Comparison of ENCODE assay signal across 30 cellular contexts in the genomic region with DNA sequence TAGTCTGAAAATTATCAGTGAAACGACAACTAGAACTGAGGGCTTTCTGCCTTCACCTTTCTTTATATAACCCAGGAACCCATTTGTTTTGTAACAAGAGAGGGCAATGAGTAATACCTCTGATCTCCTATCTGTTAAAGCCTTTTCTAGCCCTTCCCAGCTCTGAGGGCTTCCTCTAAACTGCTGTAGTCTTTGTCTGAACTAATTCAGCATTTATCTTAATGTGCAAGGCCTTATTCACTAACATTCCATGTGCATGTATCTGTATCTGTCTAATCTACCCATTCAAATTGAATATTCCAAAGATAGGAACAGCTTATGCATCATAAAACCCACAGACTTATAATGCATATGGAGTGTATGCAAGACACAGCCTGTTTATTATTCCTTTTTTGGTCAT.
A peak's percentile ranks its signal among the peaks of the same experiment; 100 is the strongest.
DNase-seq lines count a peak whose midpoint lies in the region; ATAC-seq and TF ChIP-seq lines count a peak whose summit lies in the region.
"Had no signal": no experiment of that assay in that cellular context is flagged by ENCODE, and none has a peak within 500 bp of the region (broad histone marks: within the 10 kb centered on the region; RNA-seq: fewer than 3 reads in every experiment).

No MANE protein-coding gene starts in this region.

- CTCF ChIA-PET in AG04449 (lab: Yijun Ruan, JAX): no interaction called here

- peaks cover 4% of the 10 kb centered on the region for H3K9me3 Mint-ChIP-seq in HFFc6

- peaks cover 3% of the 10 kb centered on the region; the same call in 1 of the 2 replicates for H3K27me3 Mint-ChIP-seq in HFFc6 (ENCODE audit: insufficient read depth)
- H3K27me3 Mint-ChIP-seq: activated CD4-positive, alpha-beta T cell treated with anti-CD3 and anti-CD28 coated beads for 36 hours; naive thymus-derived CD8-positive, alpha-beta T cell; type B pancreatic cell had no signal

- H3K4me3 ChIP-seq in AG04449 (ENCODE audit: low read depth, low read length) (no peak overlapping the region), adipocyte (ENCODE audit: low read length) (no peak overlapping the region), fibroblast of lung (replicated peaks in 1 of 4; ENCODE audit: control extremely low read depth in 1 of 4, insufficient read depth in 1 of 4, low read depth in 3 of 4, low read length in 4 of 4) (no peak overlapping the region)
- H3K4me3 ChIP-seq: BLaER1, esophagus squamous epithelium, pancreas, right lobe of liver had no signal

- H3K9ac ChIP-seq in adipocyte (ENCODE audit: low read length) (no peak overlapping the region), fibroblast of lung (ENCODE audit: insufficient read depth, low read length) (no peak overlapping the region)
- H3K9ac ChIP-seq: BLaER1 had no signal

- no peaks in the 10 kb centered on the region for H3K79me2 ChIP-seq in fibroblast of lung (ENCODE audit: control insufficient read depth, insufficient read depth, low read length)

- TF ChIP-seq CTCF in AG04449 (IDR thresholded peaks at IDR 0.05; ENCODE audit: insufficient read depth, low read length, missing control alignments): no peak
- TF ChIP-seq CTCF in HFFc6 (IDR thresholded peaks at IDR 0.05): no peak
- no peak for TF ChIP-seq CTCF in fibroblast of lung (conservative IDR thresholded peaks at IDR 0.05 in 1 of 2, IDR thresholded peaks at IDR 0.05 in 1 of 2; ENCODE audit: low read depth in 1 of 2, low read length in 2 of 2)

- no peak overlapping the region for H3K4me2 ChIP-seq in fibroblast of lung (ENCODE audit: extremely low read depth, insufficient read depth, low read length)
- H3K4me2 ChIP-seq: BLaER1 had no signal

- peaks cover 5% of the 10 kb centered on the region for H3K9me3 ChIP-seq in adipocyte (ENCODE audit: control insufficient read depth, low read length)
- H3K9me3 ChIP-seq in fibroblast of lung (ENCODE audit: control insufficient read depth, insufficient read depth, low read depth, low read length): no peaks in the 10 kb centered on the region
- H3K9me3 ChIP-seq: pancreas, right lobe of liver had no signal

- peaks cover 20% of the 10 kb centered on the region for H3K4me1 ChIP-seq in adipocyte (ENCODE audit: control insufficient read depth, insufficient read depth, low read length)
- peaks cover 9% of the 10 kb centered on the region for H3K4me1 ChIP-seq in fibroblast of lung (ENCODE audit: control insufficient read depth, extremely low read depth, insufficient read depth, low read length)
- H3K4me1 ChIP-seq: BLaER1, Caco-2, esophagus squamous epithelium, pancreas, right lobe of liver had no signal

- H3K27me3 ChIP-seq in adipocyte (replicated peaks; ENCODE audit: control insufficient read depth, insufficient read depth, low read length) (no peaks in the 10 kb centered on the region), fibroblast of lung (ENCODE audit: control insufficient read depth, insufficient read depth, low read length) (no peaks in the 10 kb centered on the region)
- H3K27me3 ChIP-seq: BLaER1, esophagus squamous epithelium, pancreas, right lobe of liver had no signal

- H3K27ac ChIP-seq in fibroblast of lung (ENCODE audit: insufficient read depth, low read length): no peak overlapping the region
- H3K27ac ChIP-seq: BLaER1, esophagus squamous epithelium, pancreas, right lobe of liver had no signal

- peaks cover under 1% of the 10 kb centered on the region; the same call in 1 of the 2 replicates for H3K36me3 Mint-ChIP-seq in HFFc6 (ENCODE audit: low read depth)

- ATAC-seq in HG02759 (IDR thresholded peaks at IDR 0.05; ENCODE audit: unreplicated experiment) (no peak), HG03175 (IDR thresholded peaks at IDR 0.05; ENCODE audit: unreplicated experiment) (no peak)
- ATAC-seq: activated CD4-positive, alpha-beta T cell treated with anti-CD3 and anti-CD28 coated beads for 36 hours; left colon; naive thymus-derived CD8-positive, alpha-beta T cell; pancreas; right lobe of liver had no signal

- POLR2A ChIA-PET in AG04449 (lab: Yijun Ruan, JAX): no interaction called here

- H3K4me1 Mint-ChIP-seq in HFFc6 (ENCODE audit: low read depth): peaks cover 10% of the 10 kb centered on the region; the same call in 1 of the 2 replicates
- H3K4me1 Mint-ChIP-seq: activated CD4-positive, alpha-beta T cell treated with anti-CD3 and anti-CD28 coated beads for 36 hours; naive thymus-derived CD8-positive, alpha-beta T cell had no signal

- H3K36me3 ChIP-seq in adipocyte (ENCODE audit: control insufficient read depth, insufficient read depth, low read length, severe bottlenecking) (no peaks in the 10 kb centered on the region), fibroblast of lung (ENCODE audit: control insufficient read depth, insufficient read depth, low read length) (no peaks in the 10 kb centered on the region)
- H3K36me3 ChIP-seq: BLaER1, esophagus squamous epithelium, pancreas, right lobe of liver had no signal

- no peak overlapping the region for H3K4me3 Mint-ChIP-seq in HFFc6
- H3K4me3 Mint-ChIP-seq: activated CD4-positive, alpha-beta T cell treated with anti-CD3 and anti-CD28 coated beads for 36 hours; naive thymus-derived CD8-positive, alpha-beta T cell; type B pancreatic cell had no signal

- DNase-seq in AG04449 (ENCODE audit: low read depth, low spot score): peak; percentile 10
- peak; percentile 49 for DNase-seq in HFFc6
- DNase-seq in adipocyte (ENCODE audit: low read depth): peak; percentile 28
- DNase-seq in fibroblast of lung (ENCODE audit: low read depth in 2 of 2): peak; percentile 21 to 90
- DNase-seq in KG1 (lab: John Stamatoyannopoulos, UW): no peak
- no peak for DNase-seq in NCI-H748 treated with DMSO at 0.1 percent for 48 hours (lab: John Stamatoyannopoulos, UW)
- DNase-seq: activated CD4-positive, alpha-beta T cell treated with anti-CD3 and anti-CD28 coated beads for 36 hours; activated naive CD4-positive, alpha-beta T cell treated with Interleukin-2 at 50 U/mL for 16 hours; activated T-cell treated with anti-CD3 and anti-CD28 coated beads, Interleukin-2, amount 50 U/mL, for 48 hours; anterior cingulate cortex; Caco-2; effector CD4-positive, alpha-beta T cell; esophagus squamous epithelium; head of caudate nucleus; Karpas-422; left colon; naive thymus-derived CD8-positive, alpha-beta T cell; NCI-H1092; NCI-H187 treated with DMSO at 0.1 percent for 48 hours; NCI-H2227 treated with DMSO at 0.1 percent for 48 hours; NCI-H82; pancreas; right lobe of liver; SIG-M5; stimulated activated CD4-positive, alpha-beta T cell treated with anti-CD3 and anti-CD28 coated beads, Interleukin-15, amount 100 ng/mL, for 24 hours; stimulated activated CD8-positive, alpha-beta memory T cell treated with anti-CD3 and anti-CD28 coated beads, Interleukin-4, amount 100 ng/mL, for 48 hours had no signal

- H4K20me1 ChIP-seq in fibroblast of lung (ENCODE audit: control insufficient read depth, extremely low read depth, insufficient read depth, low read length): no peaks in the 10 kb centered on the region
- H4K20me1 ChIP-seq: BLaER1 had no signal

- H3K27ac Mint-ChIP-seq in HFFc6: no peak overlapping the region
- H3K27ac Mint-ChIP-seq: activated CD4-positive, alpha-beta T cell treated with anti-CD3 and anti-CD28 coated beads for 36 hours; naive thymus-derived CD8-positive, alpha-beta T cell; type B pancreatic cell had no signal

- no peak overlapping the region for H2AFZ ChIP-seq in fibroblast of lung (ENCODE audit: low read length)

Comparison
In these comparisons a context has a peak if more than half of its experiments do, and no peak if none do; other contexts are left out.
1. DNase-seq: peak in AG04449 (single experiment), HFFc6 (single experiment), adipocyte (single experiment) and fibroblast of lung (2 of 2); none in KG1 (single experiment) and NCI-H748 treated with DMSO at 0.1 percent for 48 hours (single experiment).